In the genomic region with DNA sequence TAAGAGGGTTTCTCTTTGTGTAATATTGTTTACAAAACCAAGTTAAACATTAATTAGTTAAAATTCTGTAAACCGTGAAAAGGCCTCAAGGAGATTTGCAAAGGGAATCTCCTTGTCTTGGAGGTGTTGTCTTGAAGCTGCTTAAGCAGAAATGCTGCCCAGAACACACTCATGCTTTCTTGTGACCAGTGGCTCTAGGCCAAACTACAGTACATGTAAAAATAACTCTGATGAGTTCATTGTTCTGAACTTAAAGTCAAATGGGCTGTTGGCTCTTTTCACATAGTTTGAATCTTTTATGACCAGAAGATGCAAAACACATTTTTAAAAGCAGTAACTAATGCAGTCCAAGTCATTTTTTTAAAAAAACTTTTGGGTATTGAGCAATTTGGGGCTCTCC, we compare ENCODE assay signal across 11 cellular contexts.
DNase-seq lines count a peak whose midpoint lies in the region; ATAC-seq and TF ChIP-seq lines count a peak whose summit lies in the region.
"Had no signal": no experiment of that assay in that cellular context is flagged by ENCODE, and none has a peak within 500 bp of the region (broad histone marks: within the 10 kb centered on the region; RNA-seq: fewer than 3 reads in every experiment).

No MANE protein-coding gene starts in this region.

- TF ChIP-seq CTCF in ascending aorta (IDR thresholded peaks at IDR 0.05) (no peak), sigmoid colon (IDR thresholded peaks at IDR 0.05) (no peak)

- peak overlapping the region; percentile 44 to 60 for H3K27ac ChIP-seq in ascending aorta
- peak overlapping the region; percentile 61 to 81 (median 73) for H3K27ac ChIP-seq in sigmoid colon

- ATAC-seq in Right ventricle myocardium superior (ENCODE audit: poor library complexity) (peak; percentile 93), GM18870 (IDR thresholded peaks at IDR 0.05; ENCODE audit: unreplicated experiment) (no peak), HG03521 (IDR thresholded peaks at IDR 0.05; ENCODE audit: unreplicated experiment) (no peak), GM21723 (IDR thresholded peaks at IDR 0.05; ENCODE audit: unreplicated experiment) (no peak)

- H3K27me3 ChIP-seq in ascending aorta (no peaks in the 10 kb centered on the region), sigmoid colon (no peaks in the 10 kb centered on the region)

- TF ChIP-seq EP300 in sigmoid colon (IDR thresholded peaks at IDR 0.05) = peak; percentile 35 to 86 (median 54)

- H3K4me1 ChIP-seq in ascending aorta (peaks cover 0 to 10% of the 10 kb centered on the region in 2 donors), sigmoid colon (peaks cover 0 to 15% (median 9%) of the 10 kb centered on the region in 4 donors)

- WGBS in sigmoid colon, 2 donors = 37 to 55% methylated on average over 1 of the region's 1 CpG

- H3K4me3 ChIP-seq in ascending aorta (no peak overlapping the region), sigmoid colon (no peak overlapping the region)

- H3K9me3 ChIP-seq in ascending aorta (no peaks in the 10 kb centered on the region), sigmoid colon (no peaks in the 10 kb centered on the region)

- intact Hi-C loops in ascending aorta (cut with DNase I) = loop anchor here (5.0 kb wide), 1 partner anchor 50 kb away; no protein-coding TSS in a partner anchor
- intact Hi-C loops in Right ventricle myocardium superior (cut with DNase I) = no loop called here
- intact Hi-C loops in sigmoid colon (cut with DNase I) = loop anchor here (5.0 to 10.0 kb wide), 2 partner anchors 52 to 455 kb away; partner anchors contain the start of gene TMSB4X

- peak; percentile 74 for DNase-seq in ELR (ENCODE audit: low read depth)
- peak in 1 of 2 donors; percentile 70 for DNase-seq in ascending aorta (ENCODE audit: low spot score in 2 of 2)
- no peak for DNase-seq in Right ventricle myocardium superior
- peak; percentile 86 for DNase-seq in sigmoid colon
- DNase-seq in KG1 (lab: John Stamatoyannopoulos, UW) = no peak
- DNase-seq: DND-41, NCI-H2227 treated with DMSO at 0.1 percent for 48 hours, T-helper 9 cell had no signal

- no peak for TF ChIP-seq POLR2A in sigmoid colon (IDR thresholded peaks at IDR 0.05)

- H3K36me3 ChIP-seq in ascending aorta (no peaks in the 10 kb centered on the region), sigmoid colon (no peaks in the 10 kb centered on the region)

Comparison
In these comparisons a context has a peak if more than half of its experiments do, and no peak if none do; other contexts are left out.
1. DNase-seq: peak in ELR (single experiment) and sigmoid colon (single experiment); none in Right ventricle myocardium superior (single experiment) and KG1 (single experiment).